Comparison of ENCODE assay signal across 9 cellular contexts in the genomic region with DNA sequence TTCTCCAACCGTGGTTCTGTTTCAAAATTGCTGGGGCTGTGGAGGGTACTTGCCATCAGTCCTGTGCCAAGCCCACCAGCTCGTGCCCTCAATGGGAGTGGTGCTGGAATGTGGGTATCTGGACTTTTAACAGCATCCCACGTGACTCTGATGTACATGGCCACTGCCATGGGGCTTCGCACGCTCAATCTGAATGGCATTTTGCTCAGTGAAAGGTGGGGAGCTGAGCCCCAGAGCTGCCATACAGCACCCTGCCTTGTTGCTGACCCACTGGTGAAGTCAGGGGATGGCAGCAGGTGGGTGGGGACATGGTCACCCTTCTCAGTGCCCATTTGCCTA. TPM values are rescaled to one million over a fixed set of nuclear protein-coding genes. Genes with fewer than 3 reads are reported as not detected.
DNase-seq lines count a peak whose midpoint lies in the region; TF ChIP-seq lines count a peak whose summit lies in the region.
"Had no signal": no experiment of that assay in that cellular context is flagged by ENCODE, and none has a peak within 500 bp of the region (broad histone marks: within the 10 kb centered on the region; RNA-seq: fewer than 3 reads in every experiment).

No MANE protein-coding gene starts in this region.

- H3K27me3 ChIP-seq in CD8-positive, alpha-beta memory T cell (ENCODE audit: insufficient read depth, low read length, poor library complexity, severe bottlenecking): peaks cover 12% of the 10 kb centered on the region
- H3K27me3 ChIP-seq in MM.1S (replicated peaks; ENCODE audit: insufficient read depth, low read length): peaks cover 9% of the 10 kb centered on the region
- H3K27me3 ChIP-seq in endodermal cell (ENCODE audit: control insufficient read depth, insufficient read depth, low read length, poor library complexity, severe bottlenecking): peaks cover 18% of the 10 kb centered on the region
- H3K27me3 ChIP-seq in parathyroid adenoma (ENCODE audit: control insufficient read depth, insufficient read depth, low read length): no peaks in the 10 kb centered on the region

- H3K27ac Mint-ChIP-seq in CD8-positive, alpha-beta memory T cell: peak overlapping the region in 2 of 8 donors; percentile 2 to 13
- no peak overlapping the region for H3K27ac Mint-ChIP-seq in endodermal cell

- peaks cover 0 to 4% (median 0%) of the 10 kb centered on the region in 3 donors for H3K36me3 Mint-ChIP-seq in CD8-positive, alpha-beta memory T cell
- no peaks in the 10 kb centered on the region for H3K36me3 Mint-ChIP-seq in endodermal cell (ENCODE audit: low read depth)

- H3K36me3 ChIP-seq in CD8-positive, alpha-beta memory T cell (ENCODE audit: insufficient read depth, low read length): no peaks in the 10 kb centered on the region
- no peaks in the 10 kb centered on the region for H3K36me3 ChIP-seq in MM.1S (replicated peaks; ENCODE audit: insufficient read depth, low read length)
- no peaks in the 10 kb centered on the region for H3K36me3 ChIP-seq in endodermal cell (ENCODE audit: control insufficient read depth, insufficient read depth, low read length)
- H3K36me3 ChIP-seq in parathyroid adenoma (ENCODE audit: control insufficient read depth, insufficient read depth, low read length): no peaks in the 10 kb centered on the region
- H3K36me3 ChIP-seq: left lung had no signal

- H2AFZ ChIP-seq in MM.1S (ENCODE audit: low read length) (no peak overlapping the region), parathyroid adenoma (peak overlapping the region; percentile 61)

- H3K4me2 ChIP-seq in MM.1S (ENCODE audit: low read depth, low read length) (peak overlapping the region; percentile 55; the same call in 1 of the 2 replicates), parathyroid adenoma (ENCODE audit: low read length) (no peak overlapping the region)

- H3K27me3 Mint-ChIP-seq in CD8-positive, alpha-beta memory T cell: peaks cover 17 to 37% of the 10 kb centered on the region in 2 donors
- H3K27me3 Mint-ChIP-seq in endodermal cell (ENCODE audit: insufficient read depth): peaks cover 31% of the 10 kb centered on the region

- DNase-seq in CD8-positive, alpha-beta memory T cell: no peak
- DNase-seq in MM.1S (no peak), endodermal cell (peak; percentile 46), NCI-H526 (lab: John Stamatoyannopoulos, UW) (no peak), hippocampal formation (lab: John Stamatoyannopoulos, UW) (no peak), NCI-H446 (lab: John Stamatoyannopoulos, UW) (no peak), NCI-H1105 treated with DMSO at 0.1 percent for 48 hours (lab: John Stamatoyannopoulos, UW) (no peak)
- DNase-seq: left lung had no signal

- POLR2A ChIA-PET in CD8-positive, alpha-beta memory T cell (lab: Charles Lee): no interaction called here

- H3K4me1 Mint-ChIP-seq in CD8-positive, alpha-beta memory T cell: peaks cover 11 to 22% (median 15%) of the 10 kb centered on the region in 3 donors
- peaks cover 27% of the 10 kb centered on the region for H3K4me1 Mint-ChIP-seq in endodermal cell

- TF ChIP-seq CTCF in MM.1S (IDR thresholded peaks at IDR 0.05; ENCODE audit: low read length): no peak
- TF ChIP-seq CTCF in endodermal cell (conservative IDR thresholded peaks at IDR 0.05): no peak
- no peak for TF ChIP-seq CTCF in parathyroid adenoma (IDR thresholded peaks at IDR 0.05)

- no peak overlapping the region for H3K4me3 ChIP-seq in CD8-positive, alpha-beta memory T cell (ENCODE audit: low read length)
- H3K4me3 ChIP-seq in MM.1S (ENCODE audit: low read length): no peak overlapping the region
- H3K4me3 ChIP-seq in endodermal cell (ENCODE audit: low read length): no peak overlapping the region
- no peak overlapping the region for H3K4me3 ChIP-seq in parathyroid adenoma (ENCODE audit: low read depth, low read length)

- 0 out of 2 replicates have a peak, but pooled peaks cover 6% of the 10 kb centered on the region for H3F3A ChIP-seq in MM.1S (ENCODE audit: insufficient read depth, low read length)

- H3K9me3 Mint-ChIP-seq in CD8-positive, alpha-beta memory T cell: no peaks in the 10 kb centered on the region
- H3K9me3 Mint-ChIP-seq in endodermal cell: no peaks in the 10 kb centered on the region

- no peaks in the 10 kb centered on the region for H4K20me1 ChIP-seq in MM.1S (ENCODE audit: insufficient read depth, low read length)

- WGBS in endodermal cell (ENCODE audit: insufficient coverage in 1 of 2, insufficient read length in 1 of 2), 2 experiments: 83 to 85% methylated on average over 5 of the region's 5 CpGs

- H3K79me2 ChIP-seq in MM.1S (ENCODE audit: low read length): no peaks in the 10 kb centered on the region
- H3K79me2 ChIP-seq in parathyroid adenoma: peaks cover 18% of the 10 kb centered on the region

- CTCF ChIA-PET in CD8-positive, alpha-beta memory T cell (lab: Charles Lee): no interaction called here

- no peaks in the 10 kb centered on the region for H3K9me2 ChIP-seq in MM.1S (replicated peaks; ENCODE audit: insufficient read depth, low read length)

- H3K9ac ChIP-seq in MM.1S (ENCODE audit: low read length) (no peak overlapping the region), endodermal cell (ENCODE audit: extremely low read depth, low read length, poor library complexity, severe bottlenecking) (no peak overlapping the region), parathyroid adenoma (no peak overlapping the region)

- H3K4me1 ChIP-seq in CD8-positive, alpha-beta memory T cell (ENCODE audit: insufficient read depth, low read length): peaks cover 13% of the 10 kb centered on the region
- peaks cover 7% of the 10 kb centered on the region; the same call in 1 of the 2 replicates for H3K4me1 ChIP-seq in MM.1S (ENCODE audit: low read length)
- peaks cover 20% of the 10 kb centered on the region for H3K4me1 ChIP-seq in endodermal cell (ENCODE audit: control insufficient read depth, insufficient read depth, low read length)
- H3K4me1 ChIP-seq in parathyroid adenoma: peaks cover 23% of the 10 kb centered on the region

- peak overlapping the region; percentile 75 to 92 (median 77) for H3K4me3 Mint-ChIP-seq in CD8-positive, alpha-beta memory T cell
- peak overlapping the region; percentile 62 for H3K4me3 Mint-ChIP-seq in endodermal cell

- H3K27ac ChIP-seq in CD8-positive, alpha-beta memory T cell (ENCODE audit: low read depth, low read length): no peak overlapping the region
- H3K27ac ChIP-seq in MM.1S (ENCODE audit: low read length) (no peak overlapping the region), endodermal cell (ENCODE audit: low read depth, low read length) (no peak overlapping the region), parathyroid adenoma (peak overlapping the region; percentile 51)

- no peaks in the 10 kb centered on the region for H3K9me3 ChIP-seq in CD8-positive, alpha-beta memory T cell (ENCODE audit: low read length)
- no peaks in the 10 kb centered on the region for H3K9me3 ChIP-seq in MM.1S (replicated peaks; ENCODE audit: insufficient read depth, low read length)
- no peaks in the 10 kb centered on the region for H3K9me3 ChIP-seq in endodermal cell (ENCODE audit: control insufficient read depth, low read length)
- no peaks in the 10 kb centered on the region for H3K9me3 ChIP-seq in parathyroid adenoma (ENCODE audit: control insufficient read depth, low read length)
- H3K9me3 ChIP-seq: left lung had no signal

RNA-seq across cellular contexts. Expression of a gene that starts 16.6 kb away (rescaled TPM):
- under 1 TPM in 1 of 2 experiments, not detected in 1; 0.13 TPM for total RNA-seq in CD8-positive, alpha-beta memory T cell
- not detected for polyA plus RNA-seq in CD8-positive, alpha-beta memory T cell
- 1 to 10 TPM; 4.2 to 4.5 TPM for total RNA-seq in endodermal cell
- 3.8 TPM for polyA plus RNA-seq in endodermal cell (2013, experiment 1 of 2)
- 4.6 TPM for polyA plus RNA-seq in endodermal cell (2013, experiment 2 of 2)

RNA-seq across cellular contexts. Expression of a gene that starts 37.2 kb away (rescaled TPM):
- not detected for total RNA-seq in CD8-positive, alpha-beta memory T cell
- polyA plus RNA-seq in CD8-positive, alpha-beta memory T cell: not detected
- total RNA-seq in endodermal cell: 10 to 100 TPM; 12.4 to 15.8 TPM
- polyA plus RNA-seq in endodermal cell (2013, experiment 1 of 2): 4.8 TPM
- polyA plus RNA-seq in endodermal cell (2013, experiment 2 of 2): 3.3 TPM

Comparison
In these comparisons a context has a peak if more than half of its experiments do, and no peak if none do; other contexts are left out.
1. RNA of a gene that starts 16.6 kb away (total RNA-seq): 4.2 to 4.5 TPM in endodermal cell; 0.13 TPM in CD8-positive, alpha-beta memory T cell; every median in the first group is over 4 times any median in the second.
2. RNA of a gene that starts 37.2 kb away (total RNA-seq): 12.4 to 15.8 TPM in endodermal cell; not detected in CD8-positive, alpha-beta memory T cell; every median in the first group is over 10 times any median in the second.